12 cellular contexts compared by ENCODE assay signal in the genomic region with DNA sequence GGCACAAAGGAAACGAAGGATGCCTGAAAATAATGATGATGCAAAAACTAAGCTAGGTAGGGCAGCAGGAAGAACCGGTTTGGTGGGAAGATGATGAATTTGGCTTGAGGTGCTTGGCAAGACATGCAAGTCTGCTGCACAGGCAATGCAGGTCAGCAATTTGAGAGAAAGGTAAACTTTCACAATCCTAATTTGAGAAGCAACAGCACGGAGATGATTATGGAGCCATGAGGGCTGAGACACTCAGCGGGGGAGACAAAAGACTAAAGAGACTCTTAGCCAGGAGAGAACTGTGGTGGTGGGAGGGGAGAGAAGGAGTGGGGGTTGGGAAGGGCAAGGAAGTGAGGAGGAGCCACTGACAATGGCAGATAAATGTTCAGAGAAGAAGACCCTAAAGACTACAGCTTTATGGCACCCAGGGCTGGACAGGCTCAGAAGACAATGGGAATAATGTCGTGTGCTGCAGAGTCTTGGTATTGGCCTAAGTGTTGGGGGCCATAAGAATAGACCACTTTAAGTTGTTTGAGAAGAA. TPM values are rescaled to one million over a fixed set of nuclear protein-coding genes. Genes with fewer than 3 reads are reported as not detected.
A peak's percentile ranks its signal among the peaks of the same experiment; 100 is the strongest.
DNase-seq lines count a peak whose midpoint lies in the region; ATAC-seq, FAIRE-seq and TF ChIP-seq lines count a peak whose summit lies in the region.
"Had no signal": no experiment of that assay in that cellular context is flagged by ENCODE, and none has a peak within 500 bp of the region (broad histone marks: within the 10 kb centered on the region; RNA-seq: fewer than 3 reads in every experiment).

No MANE protein-coding gene starts in this region.

- intact Hi-C loops in GM12878 (cut with micrococcal nuclease; ENCODE audit: unreplicated experiment) (no loop called here), mucosa of descending colon (cut with DNase I, micrococcal nuclease) (no loop called here), posterior cingulate gyrus (cut with DNase I) (no loop called here)

- no peak overlapping the region for H4K8ac ChIP-seq in H9 (replicated peaks; ENCODE audit: insufficient read length, low read depth, low read length)

- peaks cover 0 to 1% (median 0%) of the 10 kb centered on the region in 7 donors for H3K9me3 Mint-ChIP-seq in CD4-positive, CD25-positive, alpha-beta regulatory T cell
- H3K9me3 Mint-ChIP-seq in H9 = peaks cover 4 to 6% of the 10 kb centered on the region in 2 experiments; a peak in 2 of 5 replicates
- H3K9me3 Mint-ChIP-seq: natural killer cell treated with Interleukin-12 subunit alpha and Interleukin-12 subunit beta and Interleukin-15 and Interleukin-18, amount 100 ng/mL, for 72 hours had no signal

- no peak overlapping the region for H3K23ac ChIP-seq in H9 (ENCODE audit: insufficient read length, low read depth, low read length)

- H3K4me1 ChIP-seq in CD4-positive, CD25-positive, alpha-beta regulatory T cell (ENCODE audit: control insufficient read depth, insufficient read depth, low read length, poor library complexity, severe bottlenecking) = peaks cover 44% of the 10 kb centered on the region
- peaks cover 19% of the 10 kb centered on the region; the same call in 1 of the 2 replicates for H3K4me1 ChIP-seq in H9 (ENCODE audit: insufficient read depth, low read length)
- H3K4me1 ChIP-seq in GM12878 (ENCODE audit: control insufficient read depth, insufficient read depth, low read length) = no peaks in the 10 kb centered on the region; the same call in 1 of the 2 replicates
- peaks cover 14% of the 10 kb centered on the region for H3K4me1 ChIP-seq in mucosa of descending colon (ENCODE audit: low read depth)

- no peak for FAIRE-seq in GM12878 (lab: Jason Lieb, UNC)
- FAIRE-seq: G401.6 had no signal

- BruUV-seq in GM12878 (replicated peaks; lab: Mats Ljungman, UMichigan) = no TSS peak

- peak overlapping the region; percentile 76; the same call in 1 of the 2 replicates for H3K14ac ChIP-seq in H9 (ENCODE audit: insufficient read depth, low read length)

- H3K4me3 ChIP-seq in CD4-positive, CD25-positive, alpha-beta regulatory T cell (ENCODE audit: low read depth, low read length) = peak overlapping the region; percentile 76
- no peak overlapping the region for H3K4me3 ChIP-seq in GM12878
- H3K4me3 ChIP-seq in mucosa of descending colon = no peak overlapping the region

- no peak for ATAC-seq in CD4-positive, CD25-positive, alpha-beta regulatory T cell (ENCODE audit: low read depth in 2 of 2)
- ATAC-seq in GM12878 = no peak
- peak; percentile 38 for ATAC-seq in mucosa of descending colon

- DNase-seq in CD4-positive, CD25-positive, alpha-beta regulatory T cell = no peak
- DNase-seq in H9 (peak; percentile 65), GM12878 (ENCODE audit: low read depth, low spot score) (no peak), mucosa of descending colon (peak in 1 of 3 donors; percentile 85), SKM-1 (lab: John Stamatoyannopoulos, UW; ENCODE audit: unreplicated experiment) (no peak), NOMO-1 (lab: John Stamatoyannopoulos, UW; ENCODE audit: unreplicated experiment in 2 of 2) (no peak), NCI-H524 (lab: John Stamatoyannopoulos, UW) (no peak), posterior cingulate gyrus (no peak)
- DNase-seq: activated T-cell treated with anti-CD3 and anti-CD28 coated beads, Interleukin-2, amount 50 U/mL, for 48 hours had no signal

- no peak overlapping the region for H4K5ac ChIP-seq in H9 (ENCODE audit: insufficient read length, low read depth, low read length)

- H2BK15ac ChIP-seq in H9 (ENCODE audit: low read depth, low read length) = no peak overlapping the region

- no peak for TF ChIP-seq CTCF in H9 (conservative IDR thresholded peaks at IDR 0.05)
- no peak for TF ChIP-seq CTCF in GM12878 (IDR thresholded peaks at IDR 0.05 in 2 of 3, conservative IDR thresholded peaks at IDR 0.05 in 1 of 3; ENCODE audit: control insufficient read depth in 2 of 3, extremely low read depth in 1 of 3, insufficient read depth in 1 of 3, low read depth in 3 of 3, low read length in 3 of 3)
- TF ChIP-seq CTCF in mucosa of descending colon (IDR thresholded peaks at IDR 0.05) = no peak

- TF ChIP-seq POLR2A in GM12878 (IDR thresholded peaks at IDR 0.05; ENCODE audit: low read depth, low read length) = no peak

- H3K36me3 ChIP-seq in CD4-positive, CD25-positive, alpha-beta regulatory T cell (ENCODE audit: control insufficient read depth, insufficient read depth, low read length) = no peaks in the 10 kb centered on the region
- H3K36me3 ChIP-seq in GM12878 (ENCODE audit: control insufficient read depth in 2 of 2, insufficient read depth in 2 of 2, low read length in 1 of 2) = no peaks in the 10 kb centered on the region
- H3K36me3 ChIP-seq in mucosa of descending colon (ENCODE audit: low read depth) = no peaks in the 10 kb centered on the region

- SMC1A ChIA-PET in GM12878 (lab: Charles Lee; ENCODE audit: uncharacterized antibody, unreplicated experiment) = interaction anchor here (1.4 kb wide), 1 partner anchor 18 kb away, joined by 3 read pairs; no protein-coding TSS in a partner anchor

- no peaks in the 10 kb centered on the region for H3K27me3 ChIP-seq in CD4-positive, CD25-positive, alpha-beta regulatory T cell (ENCODE audit: control insufficient read depth, insufficient read depth, low read length)
- H3K27me3 ChIP-seq in H9 (ENCODE audit: insufficient read depth, low read length) = no peaks in the 10 kb centered on the region
- no peaks in the 10 kb centered on the region; a peak in 1 of 4 replicates for H3K27me3 ChIP-seq in GM12878 (replicated peaks in 1 of 2; ENCODE audit: control insufficient read depth in 2 of 2, insufficient read depth in 2 of 2, low read length in 1 of 2)

- no peak overlapping the region; the same call in 1 of the 2 replicates for H3K4ac ChIP-seq in H9 (ENCODE audit: low read depth, low read length)

- H3K56ac ChIP-seq in H9 (ENCODE audit: insufficient read length, low read depth, low read length) = no peak overlapping the region

- H3K27ac Mint-ChIP-seq in CD4-positive, CD25-positive, alpha-beta regulatory T cell = no peak overlapping the region
- no peak overlapping the region for H3K27ac Mint-ChIP-seq in H9
- H3K27ac Mint-ChIP-seq: natural killer cell treated with Interleukin-12 subunit alpha and Interleukin-12 subunit beta and Interleukin-15 and Interleukin-18, amount 100 ng/mL, for 72 hours had no signal

- in situ Hi-C loops in GM12878 (cut with MboI) = no loop called here

- H2BK20ac ChIP-seq in H9 (ENCODE audit: low read depth, low read length, poor library complexity, severe bottlenecking) = peak overlapping the region; percentile 84

- H3K27me3 Mint-ChIP-seq in CD4-positive, CD25-positive, alpha-beta regulatory T cell = no peaks in the 10 kb centered on the region
- H3K27me3 Mint-ChIP-seq in H9 (ENCODE audit: low read depth) = no peaks in the 10 kb centered on the region
- H3K27me3 Mint-ChIP-seq: natural killer cell treated with Interleukin-12 subunit alpha and Interleukin-12 subunit beta and Interleukin-15 and Interleukin-18, amount 100 ng/mL, for 72 hours had no signal

- no peak overlapping the region for H2BK120ac ChIP-seq in H9 (ENCODE audit: low read depth, low read length, poor library complexity, severe bottlenecking)

- H3K23me2 ChIP-seq in H9 (ENCODE audit: insufficient read length, low read depth, low read length, poor library complexity, severe bottlenecking) = no peaks in the 10 kb centered on the region

- WGBS in H9 (ENCODE audit: extremely low coverage, insufficient read length, low lambda C conversion rate) = no CpG with 5 or more reads among the region's 5 CpGs
- 67% methylated on average over 5 of the region's 5 CpGs for WGBS in GM12878 (ENCODE audit: insufficient coverage, insufficient replicate concordance, low lambda C conversion rate, missing lambda C conversion rate)

- H3K9me3 ChIP-seq in CD4-positive, CD25-positive, alpha-beta regulatory T cell (ENCODE audit: control insufficient read depth in 2 of 2, low read length in 2 of 2) = peaks cover 5% of the 10 kb centered on the region in 2 experiments
- H3K9me3 ChIP-seq in H9 (ENCODE audit: control insufficient read depth, low read depth, low read length) (no peaks in the 10 kb centered on the region), GM12878 (replicated peaks; ENCODE audit: control insufficient read depth, insufficient read depth, low read length) (peaks cover 2% of the 10 kb centered on the region; the same call in 1 of the 3 replicates), mucosa of descending colon (no peaks in the 10 kb centered on the region)

- H3K9ac ChIP-seq in H9 (ENCODE audit: extremely low read depth, insufficient read length, low read length) (no peak overlapping the region), GM12878 (ENCODE audit: control insufficient read depth, insufficient read depth, low read length) (no peak overlapping the region)

- H3T11ph ChIP-seq in H9 (ENCODE audit: low read length) = peak overlapping the region; percentile 81

- H3K79me2 ChIP-seq in H9 (ENCODE audit: insufficient read depth, low read length) = no peaks in the 10 kb centered on the region
- H3K79me2 ChIP-seq in GM12878 (ENCODE audit: control insufficient read depth, insufficient read depth, low read length) = no peaks in the 10 kb centered on the region

- peak overlapping the region; percentile 90 for H2AFZ ChIP-seq in H9 (ENCODE audit: low read length)
- H2AFZ ChIP-seq in GM12878 (ENCODE audit: control insufficient read depth, low read depth, low read length) = peak overlapping the region; percentile 33

- H3K4me3 Mint-ChIP-seq in CD4-positive, CD25-positive, alpha-beta regulatory T cell = no peak overlapping the region
- no peak overlapping the region for H3K4me3 Mint-ChIP-seq in H9
- H3K4me3 Mint-ChIP-seq: natural killer cell treated with Interleukin-12 subunit alpha and Interleukin-12 subunit beta and Interleukin-15 and Interleukin-18, amount 100 ng/mL, for 72 hours had no signal

- POLR2A ChIA-PET in GM12878 (lab: Charles Lee) = interaction anchor here (0.6 kb wide), 1 partner anchor 67 kb away, joined by 5 read pairs; no protein-coding TSS in a partner anchor

- peak overlapping the region; percentile 59 for H3K27ac ChIP-seq in CD4-positive, CD25-positive, alpha-beta regulatory T cell (ENCODE audit: insufficient read depth, low read length, poor library complexity, severe bottlenecking)
- H3K27ac ChIP-seq in H9 (ENCODE audit: insufficient read length, low read depth, low read length) (peak overlapping the region; percentile 65), GM12878 (ENCODE audit: control insufficient read depth, insufficient read depth) (no peak overlapping the region)

- TF ChIP-seq RAD21 in GM12878 (IDR thresholded peaks at IDR 0.05; ENCODE audit: insufficient read depth, low read depth, low read length) = no peak

- TF ChIP-seq EP300 in GM12878 (IDR thresholded peaks at IDR 0.05; ENCODE audit: borderline replicate concordance in 1 of 2, control insufficient read depth in 1 of 2, low read depth in 2 of 2, low read length in 2 of 2) = no peak

- H3K4me2 ChIP-seq in H9 (ENCODE audit: insufficient read depth, insufficient read length, low read length) (peak overlapping the region; percentile 56), GM12878 (ENCODE audit: control insufficient read depth, insufficient read depth) (no peak overlapping the region)

- peak overlapping the region; percentile 65 for H2BK5ac ChIP-seq in H9 (ENCODE audit: insufficient read length, low read length)

- no peaks in the 10 kb centered on the region for H3K36me3 Mint-ChIP-seq in CD4-positive, CD25-positive, alpha-beta regulatory T cell
- peaks cover 0 to 3% (median 0%) of the 10 kb centered on the region in 3 experiments; a peak in 2 of 7 replicates for H3K36me3 Mint-ChIP-seq in H9 (ENCODE audit: insufficient read depth in 1 of 3, low read depth in 3 of 3)
- H3K36me3 Mint-ChIP-seq: natural killer cell treated with Interleukin-12 subunit alpha and Interleukin-12 subunit beta and Interleukin-15 and Interleukin-18, amount 100 ng/mL, for 72 hours had no signal

- no peaks in the 10 kb centered on the region for H4K20me1 ChIP-seq in H9 (ENCODE audit: control insufficient read depth, insufficient read depth, insufficient read length)
- H4K20me1 ChIP-seq in GM12878 (ENCODE audit: control insufficient read depth, insufficient read depth) = no peaks in the 10 kb centered on the region

- H3K79me1 ChIP-seq in H9 (ENCODE audit: insufficient read depth, low read depth, low read length, poor library complexity, severe bottlenecking) = no peaks in the 10 kb centered on the region

- CTCF ChIA-PET in GM12878 (lab: Yijun Ruan, JAX) = interaction anchor here (3.8 kb wide), 1 partner anchor 14 kb away, joined by 24 read pairs; no protein-coding TSS in a partner anchor

- peaks cover 0 to 20% (median 15%) of the 10 kb centered on the region in 4 donors for H3K4me1 Mint-ChIP-seq in CD4-positive, CD25-positive, alpha-beta regulatory T cell
- peaks cover 5 to 24% of the 10 kb centered on the region in 2 experiments for H3K4me1 Mint-ChIP-seq in H9

- RAD21 ChIA-PET in GM12878 (lab: Charles Lee; ENCODE audit: unreplicated experiment) = no interaction called here

- no peak overlapping the region for H2BK12ac ChIP-seq in H9 (ENCODE audit: insufficient read length, low read depth, low read length)

- H4K91ac ChIP-seq in H9 (ENCODE audit: insufficient read length, low read depth, low read length) = no peak overlapping the region

- H2AK5ac ChIP-seq in H9 (ENCODE audit: insufficient read length, low read length) = no peak overlapping the region

- peak overlapping the region; percentile 64 for H3K18ac ChIP-seq in H9 (ENCODE audit: insufficient read length, low read depth, low read length)

RNA-seq across cellular contexts. Expression of gene RNF149, which starts 19.4 kb away (rescaled TPM):
- 221 TPM for total RNA-seq in CD4-positive, CD25-positive, alpha-beta regulatory T cell
- polyA plus RNA-seq in CD4-positive, CD25-positive, alpha-beta regulatory T cell = 10 to 100 TPM; 84.4 to 97.3 (median 90.9) TPM
- 17.4 and 18.0 TPM in 2 replicates for total RNA-seq in H9 (2021)
- 177 and 185 TPM in 2 replicates for total RNA-seq in GM12878 (2013; cell fraction: nucleolus; rRNA removed)
- total RNA-seq in GM12878 (2014; rRNA removed) = 18.0 and 18.2 TPM in 2 replicates
- total RNA-seq in GM12878 (2014; rRNA removed; fragmentation: Illumina TruSeq; extraction: Trizol) = 16.6 and 18.2 TPM in 2 replicates
- total RNA-seq in GM12878 (2021) = 13.9 and 15.6 TPM in 2 replicates
- 14.2 TPM for polyA plus RNA-seq in GM12878 (2011; ENCODE audit: low read depth)
- polyA plus RNA-seq in GM12878 (2011; rRNA removed) = 38.4 and 56.1 TPM in 2 replicates
- polyA plus RNA-seq in GM12878 (2011; cell fraction: cytosol; rRNA removed) = 14.0 and 18.0 TPM in 2 replicates
- 35.9 and 42.0 TPM in 2 replicates for polyA plus RNA-seq in GM12878 (2011; cell fraction: nucleus; rRNA removed)
- 14.4 and 17.8 TPM in 2 replicates for polyA plus RNA-seq in GM12878 (2012)
- polyA plus RNA-seq in GM12878 (2014; fragmentation: Illumina TruSeq; extraction: Trizol) = 12.7 and 18.7 TPM in 2 replicates
- polyA plus RNA-seq in GM12878 (2014; fragmentation: Nextera tagmentation; extraction: Ambion mirVana) = 1 to 10 TPM; 5.2 to 7.7 TPM
- 13.9 and 16.0 TPM in 2 replicates for polyA plus RNA-seq in GM12878 (2014; rRNA removed)
- polyA plus RNA-seq in GM12878 (2016; fragmentation: Nextera tagmentation; extraction: Ambion mirVana) = 10 to 100 TPM; 18.4 to 19.9 TPM
- polyA minus RNA-seq in GM12878 (2011; rRNA and poly(A)+ RNA removed) = 21.9 and 26.5 TPM in 2 replicates
- 11.4 and 11.5 TPM in 2 replicates for polyA minus RNA-seq in GM12878 (2011; cell fraction: cytosol; rRNA and poly(A)+ RNA removed)
- 26.0 and 37.4 TPM in 2 replicates for polyA minus RNA-seq in GM12878 (2011; cell fraction: nucleus; rRNA and poly(A)+ RNA removed)
- 10 to 100 TPM; 50.5 to 62.5 (median 56.3) TPM for total RNA-seq in mucosa of descending colon

RNA-seq across cellular contexts. Expression of gene CREG2, which starts 59.4 kb away (rescaled TPM):
- 2.2 TPM for total RNA-seq in CD4-positive, CD25-positive, alpha-beta regulatory T cell
- polyA plus RNA-seq in CD4-positive, CD25-positive, alpha-beta regulatory T cell = 1 to 10 TPM; 2.1 to 5.2 (median 3.8) TPM
- total RNA-seq in H9 (2021) (0.77 and 1.2 TPM in 2 replicates), GM12878 (2014; rRNA removed) (not detected in 2 replicates), GM12878 (2014; rRNA removed; fragmentation: Illumina TruSeq; extraction: Trizol) (not detected in 2 replicates), GM12878 (2021) (not detected in 2 replicates), mucosa of descending colon (1 to 10 TPM in 1 of 3 donors, under 1 TPM in 1, not detected in 1; 0.19 to 1.1 TPM)
- not detected in 2 replicates for total RNA-seq in GM12878 (2013; cell fraction: nucleolus; rRNA removed)
- polyA plus RNA-seq in GM12878 (2011; ENCODE audit: low read depth) = not detected
- polyA plus RNA-seq in GM12878 (2011; rRNA removed) (not detected in 2 replicates), GM12878 (2014; fragmentation: Illumina TruSeq; extraction: Trizol) (not detected in 2 replicates), GM12878 (2014; fragmentation: Nextera tagmentation; extraction: Ambion mirVana) (not detected), GM12878 (2014; rRNA removed) (not detected in 2 replicates), GM12878 (2016; fragmentation: Nextera tagmentation; extraction: Ambion mirVana) (not detected)
- polyA plus RNA-seq in GM12878 (2011; cell fraction: cytosol; rRNA removed) = not detected in 2 replicates
- not detected in 2 replicates for polyA plus RNA-seq in GM12878 (2011; cell fraction: nucleus; rRNA removed)
- not detected in 2 replicates for polyA plus RNA-seq in GM12878 (2012)
- not detected in 2 replicates for polyA minus RNA-seq in GM12878 (2011; rRNA and poly(A)+ RNA removed)
- polyA minus RNA-seq in GM12878 (2011; cell fraction: cytosol; rRNA and poly(A)+ RNA removed) = 0.31 and 0.94 TPM in 2 replicates
- polyA minus RNA-seq in GM12878 (2011; cell fraction: nucleus; rRNA and poly(A)+ RNA removed) = not detected in 2 replicates
- total RNA-seq: natural killer cell treated with Interleukin-12 subunit alpha and Interleukin-12 subunit beta and Interleukin-15 and Interleukin-18, amount 100 ng/mL, for 72 hours; Right ventricle myocardium inferior had no signal
